8 cellular contexts compared by ENCODE assay signal in genomic region chr21:45643021-45643980, GRCh38. TPM values are rescaled to one million over a fixed set of nuclear protein-coding genes. Genes with fewer than 3 reads are reported as not detected.
DNase-seq lines count a peak whose midpoint lies in the region; ATAC-seq and TF ChIP-seq lines count a peak whose summit lies in the region.

PCBP3 (plus strand) TSS chr21:45643725; CDS start chr21:45850086, 206,361 bp downstream.

- H2AFZ ChIP-seq in KMS-11 (ENCODE audit: low read depth), result no peak within 1 kb of the TSS; the same call in 1 of the 2 replicates

- H3K27ac ChIP-seq in KMS-11 (no peak within 1 kb of the TSS), neutrophil (peak within 1 kb of the TSS; percentile 88), stomach (peak within 1 kb of the TSS in 3 of 5 donors; percentile 25 to 86 (median 76))

- TF ChIP-seq POLR2A in stomach (IDR thresholded peaks at IDR 0.05), result no peak

- H3K36me3 ChIP-seq in KMS-11 (ENCODE audit: insufficient read depth) (no peaks in the 10 kb centered on the region), neutrophil (no peaks in the 10 kb centered on the region), stomach (no peaks in the 10 kb centered on the region)

- no peak for TF ChIP-seq EP300 in stomach (IDR thresholded peaks at IDR 0.05)

- H3K79me2 ChIP-seq in KMS-11 (ENCODE audit: insufficient read depth, low read depth), result no peaks in the 10 kb centered on the region

- DNase-seq in COR-L47 (lab: John Stamatoyannopoulos, UW) (peak; percentile 53), SIG-M5 treated with dmso at 0.1 percent for 504 hours (lab: John Stamatoyannopoulos, UW; ENCODE audit: unreplicated experiment) (peak; percentile 98), activated gamma-delta T cell (lab: John Stamatoyannopoulos, UW) (peak; percentile 65), foreskin melanocyte (peak; percentile 60), stomach (peak; percentile 96)

- intact Hi-C loops in stomach (cut with DNase I; ENCODE audit: low total_unique reads), result no loop called here

- WGBS in stomach, 5 donors, result 1 to 5% (median 4%) methylated on average over 22 to 118 of the region's 120 CpGs; no CpG with 5 or more reads in 1 of the 5 donors

- peaks cover 35% of the 10 kb centered on the region for H3K27me3 ChIP-seq in KMS-11 (ENCODE audit: insufficient read depth, low read depth)
- H3K27me3 ChIP-seq in neutrophil, result no peaks in the 10 kb centered on the region
- peaks cover 0 to 45% (median 21%) of the 10 kb centered on the region in 3 donors for H3K27me3 ChIP-seq in stomach

- no peaks in the 10 kb centered on the region for H3K9me3 ChIP-seq in neutrophil
- H3K9me3 ChIP-seq in stomach, result no peaks in the 10 kb centered on the region

- no peak within 1 kb of the TSS for H3K9ac ChIP-seq in KMS-11

- ATAC-seq in GM21526 (IDR thresholded peaks at IDR 0.05; ENCODE audit: low FRiP score, unreplicated experiment), result peak; percentile 61

- H3K4me2 ChIP-seq in KMS-11, result peak within 1 kb of the TSS; percentile 66

- H3K4me1 ChIP-seq in KMS-11 (ENCODE audit: low read depth, poor library complexity, severe bottlenecking) (peaks cover 5% of the 10 kb centered on the region), neutrophil (ENCODE audit: control insufficient read depth in 1 of 2, insufficient read depth in 1 of 2, low read depth in 1 of 2, low read length in 1 of 2) (peaks cover 27 to 33% of the 10 kb centered on the region in 2 experiments), stomach (peaks cover 11 to 39% (median 24%) of the 10 kb centered on the region in 4 donors)

- no peak for TF ChIP-seq CTCF in KMS-11 (conservative IDR thresholded peaks at IDR 0.05; ENCODE audit: low read depth, low read length)
- peak; percentile 28 for TF ChIP-seq CTCF in neutrophil (IDR thresholded peaks at IDR 0.05)
- no peak for TF ChIP-seq CTCF in stomach (IDR thresholded peaks at IDR 0.05)

- H3K4me3 ChIP-seq in KMS-11 (IDR thresholded peaks at IDR 0.05; ENCODE audit: insufficient read depth, low read depth, low read length), result no peak within 1 kb of the TSS
- H3K4me3 ChIP-seq in neutrophil (ENCODE audit: low read depth in 1 of 2, low read length in 1 of 2), result peak within 1 kb of the TSS; percentile 65 to 71
- peak within 1 kb of the TSS; percentile 51 to 68 (median 54) for H3K4me3 ChIP-seq in stomach

- H4K20me1 ChIP-seq in KMS-11 (ENCODE audit: insufficient read depth), result no peaks in the 10 kb centered on the region

RNA-seq across cellular contexts. Expression of gene PCBP3, which starts in this region (rescaled TPM):
- 10 to 100 TPM in 1 of 5 donors, 1 to 10 TPM in 1, not detected in 3; 4.2 to 10.9 TPM for total RNA-seq in stomach
- 1 to 10 TPM; 1.8 to 3.3 (median 2.4) TPM for polyA plus RNA-seq in stomach
